Comparison of ENCODE assay signal across 7 cellular contexts in genomic region chrX:40871385-40872082, GRCh38.
DNase-seq lines count a peak whose midpoint lies in the region; ATAC-seq and TF ChIP-seq lines count a peak whose summit lies in the region.

No MANE protein-coding gene starts in this region.

- no peak overlapping the region for H3K4me3 Mint-ChIP-seq in natural killer cell

- peaks cover 6 to 8% of the 10 kb centered on the region in 2 donors for H3K4me1 Mint-ChIP-seq in natural killer cell

- CTCF ChIA-PET in HEK293 (lab: Yijun Ruan, JAX), result interaction anchor here (0.6 to 1.1 kb wide), 3 partner anchors 61 to 327 kb away, joined by 3 read pairs; no protein-coding TSS in a partner anchor

- no peak overlapping the region for H3K4me3 ChIP-seq in HEK293 (ENCODE audit: low read depth, low read length)
- H3K4me3 ChIP-seq in effector memory CD4-positive, alpha-beta T cell (ENCODE audit: insufficient read depth, low read depth, low read length, poor library complexity, severe bottlenecking), result no peak overlapping the region

- TF ChIP-seq CTCF in HEK293 (tag by site-specific recombination; IDR thresholded peaks at IDR 0.05) (no peak), natural killer cell (IDR thresholded peaks at IDR 0.05) (no peak)

- no peaks in the 10 kb centered on the region for H3K9me3 Mint-ChIP-seq in natural killer cell

- POLR2A ChIA-PET in HEK293 (lab: Yijun Ruan, JAX), result interaction anchor here (0.6 kb wide), 2 partner anchors 213 to 482 kb away, joined by 3 read pairs; partner anchors contain the start of gene USP9X

- intact Hi-C loops in natural killer cell (cut with micrococcal nuclease), result no loop called here

- ATAC-seq in GM18868 (IDR thresholded peaks at IDR 0.05; ENCODE audit: unreplicated experiment) (peak; percentile 89), natural killer cell (peak; percentile 54 to 84 (median 83))

- no peak overlapping the region for H3K27ac ChIP-seq in HEK293 (ENCODE audit: extremely low read depth, low read depth, low read length)
- H3K27ac ChIP-seq in effector memory CD4-positive, alpha-beta T cell (ENCODE audit: insufficient read depth, low read length, poor library complexity, severe bottlenecking), result no peak overlapping the region

- peaks cover 4% of the 10 kb centered on the region; the same call in 1 of the 2 replicates for H3K4me1 ChIP-seq in HEK293 (ENCODE audit: control insufficient read depth, insufficient read depth, low read length)
- H3K4me1 ChIP-seq in effector memory CD4-positive, alpha-beta T cell (ENCODE audit: control insufficient read depth, insufficient read depth, low read length, poor library complexity, severe bottlenecking), result no peaks in the 10 kb centered on the region

- peaks cover 5 to 43% of the 10 kb centered on the region in 2 donors for H3K27me3 Mint-ChIP-seq in natural killer cell (ENCODE audit: low read depth in 2 of 2)

- H3K9me3 ChIP-seq in HEK293 (ENCODE audit: control insufficient read depth, insufficient read depth, low read depth, low read length), result no peaks in the 10 kb centered on the region
- no peaks in the 10 kb centered on the region for H3K9me3 ChIP-seq in effector memory CD4-positive, alpha-beta T cell (ENCODE audit: control insufficient read depth, low read length)

- H3K36me3 Mint-ChIP-seq in natural killer cell, result no peaks in the 10 kb centered on the region

- DNase-seq in RPMI7951 (ENCODE audit: low read depth), result peak; percentile 57
- no peak for DNase-seq in natural killer cell
- DNase-seq in HuH-7.5 (ENCODE audit: low spot score), result no peak
- DNase-seq in effector memory CD4-positive, alpha-beta T cell, result no peak
- no peak for DNase-seq in hypothalamus (lab: John Stamatoyannopoulos, UW)

- peak overlapping the region; percentile 53 to 81 for H3K27ac Mint-ChIP-seq in natural killer cell

- no peaks in the 10 kb centered on the region for H3K36me3 ChIP-seq in HEK293 (ENCODE audit: control insufficient read depth in 2 of 2, insufficient read depth in 1 of 2, low read length in 2 of 2)
- H3K36me3 ChIP-seq in effector memory CD4-positive, alpha-beta T cell (ENCODE audit: control insufficient read depth, insufficient read depth, low read length), result no peaks in the 10 kb centered on the region

- no peaks in the 10 kb centered on the region for H3K27me3 ChIP-seq in effector memory CD4-positive, alpha-beta T cell (replicated peaks; ENCODE audit: control insufficient read depth, insufficient read depth, low read length, poor library complexity, severe bottlenecking)

TF ChIP-seq in HEK293, 187 proteins besides CTCF, POLR2A, EP300 and RAD21:
- TF ChIP-seq ZIC2 (tag by site-specific recombination; IDR thresholded peaks at IDR 0.05) (peak; percentile 44; the same call in 1 of the 2 replicates), MZF1 (tag by site-specific recombination; IDR thresholded peaks at IDR 0.05; ENCODE audit: borderline replicate concordance) (peak; percentile 74), ZFHX2 (tag by site-specific recombination; conservative IDR thresholded peaks at IDR 0.05) (peak; percentile 19; the same call in 1 of the 2 replicates), MYNN (tag by site-specific recombination; IDR thresholded peaks at IDR 0.05; ENCODE audit: borderline replicate concordance) (no peak)
- TF ChIP-seq, protein P1, sequence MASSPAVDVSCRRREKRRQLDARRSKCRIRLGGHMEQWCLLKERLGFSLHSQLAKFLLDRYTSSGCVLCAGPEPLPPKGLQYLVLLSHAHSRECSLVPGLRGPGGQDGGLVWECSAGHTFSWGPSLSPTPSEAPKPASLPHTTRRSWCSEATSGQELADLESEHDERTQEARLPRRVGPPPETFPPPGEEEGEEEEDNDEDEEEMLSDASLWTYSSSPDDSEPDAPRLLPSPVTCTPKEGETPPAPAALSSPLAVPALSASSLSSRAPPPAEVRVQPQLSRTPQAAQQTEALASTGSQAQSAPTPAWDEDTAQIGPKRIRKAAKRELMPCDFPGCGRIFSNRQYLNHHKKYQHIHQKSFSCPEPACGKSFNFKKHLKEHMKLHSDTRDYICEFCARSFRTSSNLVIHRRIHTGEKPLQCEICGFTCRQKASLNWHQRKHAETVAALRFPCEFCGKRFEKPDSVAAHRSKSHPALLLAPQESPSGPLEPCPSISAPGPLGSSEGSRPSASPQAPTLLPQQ (tag by site-specific recombination; IDR thresholded peaks at IDR 0.05), result peak; percentile 70
TF ChIP-seq in HEK293: peak in this region for 4.
